ENCODE assay signal across 1 cellular context in genomic region chr14:103103461-103104388, GRCh38.
TF ChIP-seq lines count a peak whose summit lies in the region.

No MANE protein-coding gene starts in this region.

TF ChIP-seq in HEK293, 187 proteins besides CTCF, POLR2A, EP300 and RAD21 (continued from another document and continues in another):
- TF ChIP-seq AEBP2 (tag by site-specific recombination; IDR thresholded peaks at IDR 0.05; ENCODE audit: borderline replicate concordance) (no peak), ZNF169 (tag by site-specific recombination; IDR thresholded peaks at IDR 0.05) (no peak), IKZF3 (tag by site-specific recombination; IDR thresholded peaks at IDR 0.05) (no peak), ZNF398 (tag by site-specific recombination; IDR thresholded peaks at IDR 0.05) (peak; percentile 51), ZNF280C (tag by site-specific recombination; IDR thresholded peaks at IDR 0.05) (no peak), ZNF544 (tag by site-specific recombination; IDR thresholded peaks at IDR 0.05) (no peak), ZNF10 (tag by site-specific recombination; IDR thresholded peaks at IDR 0.05) (no peak), ZNF324 (tag by site-specific recombination; IDR thresholded peaks at IDR 0.05) (0 out of 2 replicates have a peak, but pooled peaks have one; percentile 25), ZBTB10 (tag by site-specific recombination; IDR thresholded peaks at IDR 0.05) (peak; percentile 61; the same call in 1 of the 2 replicates), REST (tag by site-specific recombination; IDR thresholded peaks at IDR 0.05) (no peak), MZF1 (tag by site-specific recombination; IDR thresholded peaks at IDR 0.05; ENCODE audit: borderline replicate concordance) (no peak), ZNF433 (tag by site-specific recombination; IDR thresholded peaks at IDR 0.05; ENCODE audit: low read depth) (no peak), ZNF791 (tag by site-specific recombination; IDR thresholded peaks at IDR 0.05) (no peak), ZNF266 (tag by site-specific recombination; IDR thresholded peaks at IDR 0.05; ENCODE audit: low read depth) (no peak), ZNF580 (tag by site-specific recombination; IDR thresholded peaks at IDR 0.05) (no peak), ZNF133 (tag by site-specific recombination; IDR thresholded peaks at IDR 0.05) (no peak), ZNF571 (tag by site-specific recombination; IDR thresholded peaks at IDR 0.05) (no peak), ZNF311 (tag by site-specific recombination; IDR thresholded peaks at IDR 0.05; ENCODE audit: borderline replicate concordance) (no peak), ZNF518A (tag by site-specific recombination; conservative IDR thresholded peaks at IDR 0.05; ENCODE audit: low read depth) (no peak), ZNF555 (tag by site-specific recombination; conservative IDR thresholded peaks at IDR 0.05) (no peak), ZNF701 (tag by site-specific recombination; IDR thresholded peaks at IDR 0.05) (no peak), ZNF394 (tag by site-specific recombination; IDR thresholded peaks at IDR 0.05; ENCODE audit: borderline replicate concordance) (no peak), ZNF623 (tag by site-specific recombination; IDR thresholded peaks at IDR 0.05) (no peak), ZBTB6 (tag by site-specific recombination; IDR thresholded peaks at IDR 0.05) (no peak), SCRT2 (tag by site-specific recombination; IDR thresholded peaks at IDR 0.05) (no peak), EGR2 (tag by site-specific recombination; IDR thresholded peaks at IDR 0.05; ENCODE audit: low read depth) (peak; percentile 82), ZNF830 (tag by site-specific recombination; IDR thresholded peaks at IDR 0.05; ENCODE audit: low read depth) (no peak), ZNF473 (tag by site-specific recombination; IDR thresholded peaks at IDR 0.05) (no peak), ZNF560 (tag by site-specific recombination; IDR thresholded peaks at IDR 0.05; ENCODE audit: borderline replicate concordance) (no peak), ZNF639 (tag by site-specific recombination; IDR thresholded peaks at IDR 0.05) (no peak), ELK4 (IDR thresholded peaks at IDR 0.05; ENCODE audit: borderline replicate concordance, low read depth, low read length) (no peak), ZNF658 (tag by site-specific recombination; IDR thresholded peaks at IDR 0.05) (no peak), ZFP41 (tag by site-specific recombination; IDR thresholded peaks at IDR 0.05; ENCODE audit: borderline replicate concordance) (no peak), ZNF19 (tag by site-specific recombination; IDR thresholded peaks at IDR 0.05; ENCODE audit: low read depth) (no peak), ZNF292 (tag by site-specific recombination; IDR thresholded peaks at IDR 0.05; ENCODE audit: borderline replicate concordance, low read depth) (no peak), ZNF416 (tag by site-specific recombination; IDR thresholded peaks at IDR 0.05) (no peak), ZSCAN16 (tag by site-specific recombination; IDR thresholded peaks at IDR 0.05) (no peak), ZNF510 (tag by site-specific recombination; IDR thresholded peaks at IDR 0.05; ENCODE audit: insufficient replicate concordance) (no peak), ZBTB17 (tag by site-specific recombination; IDR thresholded peaks at IDR 0.05) (peak; percentile 86), ZNF501 (tag by site-specific recombination; IDR thresholded peaks at IDR 0.05) (no peak)
